17 cellular contexts compared by ENCODE assay signal in the genomic region with DNA sequence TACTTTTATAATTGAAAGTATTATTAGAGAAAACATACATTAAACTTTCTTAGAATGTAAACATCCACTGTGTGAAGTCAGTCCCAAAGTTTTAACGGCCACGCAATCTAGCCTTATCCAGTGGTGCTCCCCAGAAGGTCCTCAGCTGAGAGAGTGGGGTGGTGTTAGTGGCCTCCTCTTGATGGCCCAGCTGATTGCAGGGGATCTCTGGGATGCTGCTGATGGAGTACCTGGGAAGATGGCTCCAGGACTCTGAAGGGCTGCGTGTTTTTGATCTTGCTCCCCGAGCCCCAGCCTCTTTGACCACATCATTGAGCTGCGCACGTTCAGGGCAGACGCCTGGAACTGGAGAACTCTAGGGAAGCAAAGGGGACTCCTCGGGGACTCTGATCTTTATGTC.
DNase-seq lines count a peak whose midpoint lies in the region; TF ChIP-seq lines count a peak whose summit lies in the region.
"Had no signal": no experiment of that assay in that cellular context is flagged by ENCODE, and none has a peak within 500 bp of the region (broad histone marks: within the 10 kb centered on the region; RNA-seq: fewer than 3 reads in every experiment).

No MANE protein-coding gene starts in this region.

- H3K4me1 ChIP-seq in right atrium auricular region (peaks cover 0 to 65% of the 10 kb centered on the region in 2 donors), colonic mucosa (peaks cover 14% of the 10 kb centered on the region), prostate gland (replicated peaks) (peaks cover 36% of the 10 kb centered on the region)

- peak; percentile 38 for DNase-seq in right atrium auricular region (ENCODE audit: low spot score)
- no peak for DNase-seq in cardiac septum (ENCODE audit: low spot score)
- peak; percentile 9 for DNase-seq in colonic mucosa
- DNase-seq in osteocyte (ENCODE audit: extremely low spot score, unreplicated experiment), result peak; percentile 54
- DNase-seq in prostate gland (ENCODE audit: low spot score), result no peak
- no peak for DNase-seq in NCI-H2029 treated with DMSO at 0.1 percent for 48 hours (lab: John Stamatoyannopoulos, UW)
- no peak for DNase-seq in NCI-H1105 (lab: John Stamatoyannopoulos, UW)
- DNase-seq: 8988T; CD4-positive, alpha-beta memory T cell; DMS79 treated with DMSO at 0.1 percent for 48 hours; GF-D8; H7; HFFc6 had no signal

- TF ChIP-seq POLR2A in prostate gland (IDR thresholded peaks at IDR 0.05), result no peak

- H3K27me3 ChIP-seq in right atrium auricular region, result no peaks in the 10 kb centered on the region
- no peaks in the 10 kb centered on the region for H3K27me3 ChIP-seq in colonic mucosa
- H3K27me3 ChIP-seq in prostate gland (replicated peaks; ENCODE audit: insufficient read depth), result no peaks in the 10 kb centered on the region
- H3K27me3 ChIP-seq: BLaER1 had no signal

- H3K4me3 ChIP-seq in right atrium auricular region, result no peak overlapping the region
- no peak overlapping the region for H3K4me3 ChIP-seq in colonic mucosa
- no peak overlapping the region for H3K4me3 ChIP-seq in prostate gland
- H3K4me3 ChIP-seq: BLaER1, GM23338 had no signal

- no peaks in the 10 kb centered on the region for H3K4me1 Mint-ChIP-seq in osteocyte (ENCODE audit: unreplicated experiment)

- no peak for TF ChIP-seq CTCF in right atrium auricular region (IDR thresholded peaks at IDR 0.05)
- no peak for TF ChIP-seq CTCF in colonic mucosa (IDR thresholded peaks at IDR 0.05)
- no peak for TF ChIP-seq CTCF in osteocyte (IDR thresholded peaks at IDR 0.05)
- TF ChIP-seq CTCF in prostate gland (IDR thresholded peaks at IDR 0.05), result no peak

- intact Hi-C loops in cardiac septum (cut with DNase I) (no loop called here), colonic mucosa (cut with DNase I) (no loop called here), prostate gland (cut with DNase I) (no loop called here)

- WGBS in prostate gland, result 96% methylated on average over 8 of the region's 8 CpGs

- no peaks in the 10 kb centered on the region for H3K9me3 ChIP-seq in right atrium auricular region
- no peaks in the 10 kb centered on the region for H3K9me3 ChIP-seq in colonic mucosa
- no peaks in the 10 kb centered on the region for H3K9me3 ChIP-seq in prostate gland

- H3K9me3 Mint-ChIP-seq in osteocyte (ENCODE audit: unreplicated experiment), result no peaks in the 10 kb centered on the region
- H3K9me3 Mint-ChIP-seq: CD4-positive, alpha-beta memory T cell had no signal

- peaks cover 6% of the 10 kb centered on the region for H3K27me3 Mint-ChIP-seq in osteocyte (ENCODE audit: unreplicated experiment)
- H3K27me3 Mint-ChIP-seq: CD4-positive, alpha-beta memory T cell had no signal

- H3K27ac ChIP-seq in right atrium auricular region, result peak overlapping the region; percentile 64 to 79
- H3K27ac ChIP-seq in colonic mucosa, result no peak overlapping the region
- H3K27ac ChIP-seq in prostate gland, result no peak overlapping the region
- H3K27ac ChIP-seq: BLaER1, HL-60 had no signal

- no peak overlapping the region for H3K9ac ChIP-seq in colonic mucosa (ENCODE audit: low read depth in 2 of 2, low read length in 2 of 2)
- H3K9ac ChIP-seq: BLaER1 had no signal

- H3K4me3 Mint-ChIP-seq in osteocyte (ENCODE audit: unreplicated experiment), result no peak overlapping the region
- H3K4me3 Mint-ChIP-seq: CD14-positive monocyte; CD4-positive, alpha-beta memory T cell; GM23338; HFFc6 had no signal

- H3K36me3 Mint-ChIP-seq in osteocyte (ENCODE audit: unreplicated experiment), result no peaks in the 10 kb centered on the region

- H3K27ac Mint-ChIP-seq in osteocyte (ENCODE audit: unreplicated experiment), result no peak overlapping the region
- H3K27ac Mint-ChIP-seq: GM23338, HFFc6 had no signal

- H3K36me3 ChIP-seq in right atrium auricular region (no peaks in the 10 kb centered on the region), colonic mucosa (no peaks in the 10 kb centered on the region), prostate gland (no peaks in the 10 kb centered on the region)

Comparison
In these comparisons a context has a peak if more than half of its experiments do, and no peak if none do; other contexts are left out.
1. DNase-seq: peak in right atrium auricular region (single experiment), colonic mucosa (single experiment) and osteocyte (single experiment); none in cardiac septum (single experiment), prostate gland (single experiment), NCI-H2029 treated with DMSO at 0.1 percent for 48 hours (single experiment) and NCI-H1105 (single experiment).
2. H3K27ac ChIP-seq: peak in right atrium auricular region (2 of 2); none in colonic mucosa (single experiment) and prostate gland (0 of 2).